Comparison of ENCODE assay signal across 20 cellular contexts in the genomic region with DNA sequence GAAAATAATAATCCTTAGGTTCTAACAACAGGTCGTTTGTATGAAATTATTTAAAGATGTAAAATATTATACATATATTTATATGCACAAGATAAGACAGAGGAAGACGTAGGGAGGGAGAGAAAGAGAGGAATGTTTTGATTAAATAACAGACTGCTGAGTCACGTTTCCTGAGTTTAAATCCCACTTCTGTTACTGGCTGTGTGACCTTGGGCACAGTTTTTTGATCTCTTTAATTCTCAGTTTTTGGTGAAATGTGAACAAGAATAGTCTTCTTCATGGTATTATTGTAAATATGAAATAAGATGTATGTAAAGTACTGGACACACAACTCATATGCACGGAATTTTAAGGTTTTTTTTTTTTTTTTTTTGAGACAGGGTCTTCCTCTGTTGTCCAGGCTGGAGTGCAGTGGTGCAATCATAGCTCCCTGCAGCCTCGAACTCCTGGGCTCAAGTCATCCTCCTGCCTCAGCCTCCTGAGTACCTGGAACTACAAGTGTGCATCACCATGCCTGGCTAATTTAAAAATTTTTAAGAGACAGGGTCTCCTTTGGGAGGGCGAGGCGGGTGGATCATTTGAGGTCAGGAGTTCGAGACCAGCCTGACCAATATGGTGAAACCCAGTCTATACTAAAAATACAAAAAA. TPM values are rescaled to one million over a fixed set of nuclear protein-coding genes. Genes with fewer than 3 reads are reported as not detected.
DNase-seq lines count a peak whose midpoint lies in the region; ATAC-seq, FAIRE-seq and TF ChIP-seq lines count a peak whose summit lies in the region.
"Had no signal": no experiment of that assay in that cellular context is flagged by ENCODE, and none has a peak within 500 bp of the region (broad histone marks: within the 10 kb centered on the region; RNA-seq: fewer than 3 reads in every experiment).

No MANE protein-coding gene starts in this region.

- H3K27ac ChIP-seq in K562 (ENCODE audit: extremely low read depth, low read depth, low read length) = no peak overlapping the region
- H3K27ac ChIP-seq: colonic mucosa had no signal

- BruUV-seq in K562 (replicated peaks; lab: Mats Ljungman, UMichigan) = no TSS peak

- ATAC-seq in K562 (peak; percentile 49; the same call in 1 of the 3 replicates), HG02973 (IDR thresholded peaks at IDR 0.05; ENCODE audit: unreplicated experiment) (no peak), GM18498 (IDR thresholded peaks at IDR 0.05; ENCODE audit: unreplicated experiment) (no peak)
- ATAC-seq: activated CD4-positive, CD25-positive, alpha-beta regulatory T cell treated with anti-CD3 and anti-CD28 coated beads, Interleukin-2, amount 50 U/mL, for 24 hours had no signal

- H3K9ac ChIP-seq in K562 (ENCODE audit: insufficient read depth in 1 of 2, low read depth in 2 of 2, low read length in 2 of 2) = no peak overlapping the region

- H4K20me1 ChIP-seq in K562 (replicated peaks; ENCODE audit: control insufficient read depth, insufficient read depth, low read length) = no peaks in the 10 kb centered on the region

- no peak overlapping the region for H2AFZ ChIP-seq in K562 (ENCODE audit: low read depth, low read length)

- in situ Hi-C loops in K562 (cut with MboI) = no loop called here

- peak; percentile 44 for FAIRE-seq in K562 (lab: Jason Lieb, UNC)
- FAIRE-seq: GM12891, islet of Langerhans had no signal

- intact Hi-C loops in K562 (cut with micrococcal nuclease) = no loop called here

- no peaks in the 10 kb centered on the region for H3K79me2 ChIP-seq in K562 (ENCODE audit: control insufficient read depth, insufficient read depth, low read length)

- no peak for TF ChIP-seq POLR2A in K562 (conservative IDR thresholded peaks at IDR 0.05)

- DNase-seq in AG08395 (ENCODE audit: low spot score) (peak; percentile 32), LoVo (ENCODE audit: low spot score) (peak; percentile 58), K562 (ENCODE audit: extremely low read depth in 1 of 4, low spot score in 3 of 4) (peak in 1 of 4 experiments; percentile 41), kidney glomerular epithelial cell (lab: John Stamatoyannopoulos, UW) (peak; percentile 34), OCI-M2 (lab: John Stamatoyannopoulos, UW; ENCODE audit: unreplicated experiment) (no peak), HUDEP-2 (lab: John Stamatoyannopoulos, UW; ENCODE audit: unreplicated experiment in 76 of 76) (no peak)
- DNase-seq: activated naive CD8-positive, alpha-beta T cell treated with anti-CD3 and anti-CD28 coated beads, Interleukin-2, amount 10 ng/mL, durations not matched to agents 7 days and 5 days; activated T-cell treated with anti-CD3 and anti-CD28 coated beads for 4 hours; AML-193; colonic mucosa; DMS79; foreskin melanocyte; NCI-H187; posterior cingulate gyrus; stimulated activated CD4-positive, alpha-beta T cell treated with anti-CD3 and anti-CD28 coated beads, Interleukin-1b, Interleukin-23, amount 100 ng/mL, for 48 hours had no signal

- H3K4me3 ChIP-seq in K562 = no peak overlapping the region
- H3K4me3 ChIP-seq: colonic mucosa had no signal

- TF ChIP-seq CTCF in K562 (IDR thresholded peaks at IDR 0.05 in 2 of 3, conservative IDR thresholded peaks at IDR 0.05 in 1 of 3; ENCODE audit: insufficient read depth in 2 of 3, low read depth in 1 of 3, low read length in 3 of 3) = no peak

- H3K27me3 ChIP-seq in K562 (ENCODE audit: control insufficient read depth in 2 of 2, insufficient read depth in 2 of 2, low read length in 2 of 2) = no peaks in the 10 kb centered on the region

- no peak for TF ChIP-seq RAD21 in K562 (CRISPR knock-in tag; conservative IDR thresholded peaks at IDR 0.05 in 1 of 2, IDR thresholded peaks at IDR 0.05 in 1 of 2)

- no peaks in the 10 kb centered on the region for H3K9me3 ChIP-seq in K562 (replicated peaks; ENCODE audit: control insufficient read depth, insufficient read depth, low read depth, low read length)
- H3K9me3 ChIP-seq: colonic mucosa had no signal

- peaks cover 7% of the 10 kb centered on the region in 2 experiments; a peak in 3 of 5 replicates for H3K4me1 ChIP-seq in K562 (replicated peaks in 1 of 2; ENCODE audit: control insufficient read depth in 2 of 2, insufficient read depth in 2 of 2, low read length in 2 of 2)
- H3K4me1 ChIP-seq: colonic mucosa had no signal

- 41% methylated on average over 7 of the region's 8 CpGs for WGBS in K562 (ENCODE audit: insufficient coverage, low coverage, missing lambda C conversion rate)

- no peak for TF ChIP-seq EP300 in K562 (IDR thresholded peaks at IDR 0.05; ENCODE audit: low read length)

- POLR2A ChIA-PET in K562 (lab: Yijun Ruan, JAX) = interaction anchor here (0.6 to 1.1 kb wide), 2 partner anchors 50 to 417 kb away, joined by 3 read pairs; no protein-coding TSS in a partner anchor

- H3K9me1 ChIP-seq in K562 (ENCODE audit: control insufficient read depth, insufficient read depth, low read length) = no peaks in the 10 kb centered on the region

- CTCF ChIA-PET in K562 (lab: Yijun Ruan, JAX; ENCODE audit: low intra/inter-chr PET ratio) = no interaction called here

- H3K36me3 ChIP-seq in K562 (ENCODE audit: control insufficient read depth, insufficient read depth, low read length) = no peaks in the 10 kb centered on the region
- H3K36me3 ChIP-seq: colonic mucosa had no signal

- H3K4me2 ChIP-seq in K562 (ENCODE audit: insufficient read depth, low read length) = no peak overlapping the region

TF ChIP-seq in K562, 482 proteins besides CTCF, POLR2A, EP300 and RAD21 (continues in another document):
- TF ChIP-seq NR2C2 (CRISPR knock-in tag; IDR thresholded peaks at IDR 0.05) (no peak), NR2C2 (tag; IDR thresholded peaks at IDR 0.05) (no peak), ZNF384 (IDR thresholded peaks at IDR 0.05; ENCODE audit: low read depth, low read length) (no peak), GATAD2A (IDR thresholded peaks at IDR 0.05) (no peak), HMG20B (CRISPR knock-in tag; IDR thresholded peaks at IDR 0.05) (no peak), MAFG (tag; conservative IDR thresholded peaks at IDR 0.05) (peak; percentile 93), C11orf30 (IDR thresholded peaks at IDR 0.05; ENCODE audit: low read depth) (peak; percentile 83), ZNF561 (CRISPR knock-in tag; conservative IDR thresholded peaks at IDR 0.05) (no peak), SMARCA5 (IDR thresholded peaks at IDR 0.05) (no peak), TEAD1 (CRISPR knock-in tag; IDR thresholded peaks at IDR 0.05) (peak in 1 of 2 experiments; percentile 30; a peak in 1 of 4 replicates), TRIM24 (IDR thresholded peaks at IDR 0.05) (no peak), HDAC3 (IDR thresholded peaks at IDR 0.05; ENCODE audit: borderline replicate concordance, partially characterized antibody) (peak; percentile 47), ZNF263 (CRISPR knock-in tag; IDR thresholded peaks at IDR 0.05; ENCODE audit: borderline replicate concordance) (no peak), TBL1XR1 (IDR thresholded peaks at IDR 0.05; ENCODE audit: low read length in 2 of 2) (no peak), NFE2L1 (tag; IDR thresholded peaks at IDR 0.05; ENCODE audit: borderline replicate concordance, low read depth) (peak; percentile 81), MAFF (IDR thresholded peaks at IDR 0.05; ENCODE audit: low read length) (peak; percentile 84), DNMT1 (IDR thresholded peaks at IDR 0.05) (no peak)
- TF ChIP-seq, protein P1, sequence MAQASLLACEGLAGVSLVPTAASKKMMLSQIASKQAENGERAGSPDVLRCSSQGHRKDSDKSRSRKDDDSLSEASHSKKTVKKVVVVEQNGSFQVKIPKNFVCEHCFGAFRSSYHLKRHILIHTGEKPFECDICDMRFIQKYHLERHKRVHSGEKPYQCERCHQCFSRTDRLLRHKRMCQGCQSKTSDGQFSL (CRISPR knock-in tag; IDR thresholded peaks at IDR 0.05) = no peak
- TF ChIP-seq, protein P1 (tag; IDR thresholded peaks at IDR 0.05) = no peak
- TF ChIP-seq, protein P2, sequence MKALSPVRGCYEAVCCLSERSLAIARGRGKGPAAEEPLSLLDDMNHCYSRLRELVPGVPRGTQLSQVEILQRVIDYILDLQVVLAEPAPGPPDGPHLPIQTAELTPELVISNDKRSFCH (CRISPR knock-in tag; IDR thresholded peaks at IDR 0.05) = no peak
- TF ChIP-seq, protein P2 (tag; IDR thresholded peaks at IDR 0.05) = no peak

RNA-seq across cellular contexts. Expression of a gene that starts 42.6 kb away (rescaled TPM):
- 24.8 and 28.2 TPM in 2 replicates for total RNA-seq in K562 (2011; cell fraction: chromatin; rRNA removed; ENCODE audit: low replicate concordance)
- 17.6 and 25.8 TPM in 2 replicates for total RNA-seq in K562 (2011; cell fraction: nucleolus; rRNA removed)
- total RNA-seq in K562 (2011; cell fraction: nucleoplasm; rRNA removed) = 17.6 and 19.4 TPM in 2 replicates
- total RNA-seq in K562 (2014; rRNA removed) (21.8 TPM in 2 replicates), K562 (2014; rRNA removed; fragmentation: Illumina TruSeq; extraction: Trizol) (13.5 and 14.8 TPM in 2 replicates), K562 (2015; rRNA removed; fragmentation: Illumina TruSeq; extraction: Trizol) (18.9 and 19.2 TPM in 2 replicates), K562 (2021) (18.7 and 20.1 TPM in 2 replicates)
- polyA plus RNA-seq in K562 (2011; rRNA removed) (7.2 and 7.7 TPM in 2 replicates), K562 (2014; fragmentation: Illumina TruSeq; extraction: Trizol) (10.9 and 11.6 TPM in 2 replicates), K562 (2014; fragmentation: Nextera tagmentation; extraction: Ambion mirVana) (1 to 10 TPM; 2.0 to 2.9 TPM), K562 (2014; rRNA removed) (13.2 and 13.6 TPM in 2 replicates)
- 6.9 and 11.4 TPM in 2 replicates for polyA plus RNA-seq in K562 (2011; cell fraction: cytosol; rRNA removed)
- polyA plus RNA-seq in K562 (2011; cell fraction: nucleus; rRNA removed) = 21.3 and 26.7 TPM in 2 replicates
- 13.5 and 15.2 TPM in 2 replicates for polyA plus RNA-seq in K562 (2012)
- polyA minus RNA-seq in K562 (2011; rRNA and poly(A)+ RNA removed) = 6.0 and 6.4 TPM in 2 replicates
- polyA minus RNA-seq in K562 (2011; cell fraction: cytosol; rRNA and poly(A)+ RNA removed) = 4.6 and 6.2 TPM in 2 replicates
- 9.3 and 13.3 TPM in 2 replicates for polyA minus RNA-seq in K562 (2011; cell fraction: nucleus; rRNA and poly(A)+ RNA removed)

Comparison
In these comparisons a context has a peak if more than half of its experiments do, and no peak if none do; other contexts are left out.
1. DNase-seq: peak in AG08395 (single experiment), LoVo (single experiment) and kidney glomerular epithelial cell (single experiment); none in OCI-M2 (single experiment) and HUDEP-2 (0 of 76).